ENCODE assay signal across 1 cellular context in genomic region chr10:67230680-67231500, GRCh38.
TF ChIP-seq lines count a peak whose summit lies in the region.

No MANE protein-coding gene starts in this region.

TF ChIP-seq in HepG2, 621 proteins besides CTCF, POLR2A, EP300 and RAD21 (continued from another document):
- TF ChIP-seq ARID5B (CRISPR knock-in tag; IDR thresholded peaks at IDR 0.05) (0 out of 2 replicates have a peak, but pooled peaks have one; percentile 33), ZNF281 (CRISPR knock-in tag; IDR thresholded peaks at IDR 0.05; ENCODE audit: borderline replicate concordance) (peak; percentile 84), FOXA3 (CRISPR knock-in tag; IDR thresholded peaks at IDR 0.05) (peak; percentile 36; the same call in 1 of the 2 replicates), FOXK1 (CRISPR knock-in tag; IDR thresholded peaks at IDR 0.05; ENCODE audit: borderline replicate concordance, low read depth) (0 out of 2 replicates have a peak, but pooled peaks have one; percentile 14)
